In the genomic region with DNA sequence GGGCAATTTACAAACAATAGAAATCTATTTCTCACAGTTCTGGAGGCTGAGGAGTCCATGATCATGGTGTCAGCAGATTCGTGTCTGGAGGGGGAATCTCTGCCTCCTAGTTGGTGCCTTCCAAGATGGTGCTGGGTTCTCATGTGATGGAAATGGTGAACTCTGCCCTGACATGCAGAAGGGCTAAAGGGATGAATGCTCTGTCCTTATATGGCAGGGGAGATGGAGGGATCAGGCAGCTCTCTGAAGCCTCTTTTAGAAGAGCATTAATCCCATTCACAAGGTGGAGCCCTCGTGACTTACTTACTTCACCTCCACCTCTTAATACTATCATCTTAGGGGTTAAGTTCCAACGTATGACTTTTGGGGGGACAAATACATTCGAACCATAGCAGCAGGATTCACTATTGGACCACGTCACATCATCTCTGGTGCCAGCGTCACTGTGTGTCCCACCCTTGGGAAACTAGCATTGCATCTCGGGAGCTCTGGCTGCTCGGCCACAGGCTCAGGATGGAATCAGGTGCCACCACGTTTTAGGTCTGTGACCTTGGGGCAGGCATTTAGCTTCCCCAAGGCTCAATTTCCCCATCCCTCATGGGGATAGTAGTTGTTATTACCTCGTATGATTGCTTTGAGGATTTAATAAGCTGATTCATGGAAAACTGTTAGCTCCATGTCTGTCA, we compare ENCODE assay signal across 16 cellular contexts. TPM values are rescaled to one million over a fixed set of nuclear protein-coding genes. Genes with fewer than 3 reads are reported as not detected.
A peak's percentile ranks its signal among the peaks of the same experiment; 100 is the strongest.
DNase-seq lines count a peak whose midpoint lies in the region; ATAC-seq and TF ChIP-seq lines count a peak whose summit lies in the region.
"Had no signal": no experiment of that assay in that cellular context is flagged by ENCODE, and none has a peak within 500 bp of the region (broad histone marks: within the 10 kb centered on the region; RNA-seq: fewer than 3 reads in every experiment).

No MANE protein-coding gene starts in this region.

- H3K27me3 ChIP-seq in WERI-Rb-1 (ENCODE audit: insufficient read depth, low read depth, severe bottlenecking) (no peaks in the 10 kb centered on the region), neural progenitor cell (no peaks in the 10 kb centered on the region)

- H3K36me3 Mint-ChIP-seq in neural progenitor cell, result no peaks in the 10 kb centered on the region
- no peaks in the 10 kb centered on the region for H3K36me3 Mint-ChIP-seq in mesothelial cell of epicardium
- no peaks in the 10 kb centered on the region for H3K36me3 Mint-ChIP-seq in activated naive CD8-positive, alpha-beta T cell treated with anti-CD3 and anti-CD28 coated beads, Interleukin-2, amount 50 U/mL, for 24 hours (ENCODE audit: low read depth)
- H3K36me3 Mint-ChIP-seq: CD4-positive, CD25-positive, alpha-beta regulatory T cell; CD8-positive, alpha-beta memory T cell had no signal

- no peak overlapping the region for H3K4me2 ChIP-seq in neural progenitor cell

- H3K9me3 ChIP-seq in WERI-Rb-1 (ENCODE audit: severe bottlenecking), result no peaks in the 10 kb centered on the region
- H3K9me3 ChIP-seq in neural progenitor cell (ENCODE audit: low read depth), result no peaks in the 10 kb centered on the region
- H3K9me3 ChIP-seq: BE2C, HAP-1 had no signal

- no peak overlapping the region for H3K4me3 ChIP-seq in WERI-Rb-1 (ENCODE audit: low read depth, low read length)
- no peak overlapping the region for H3K4me3 ChIP-seq in neural progenitor cell
- H3K4me3 ChIP-seq: GM23248, HAP-1 had no signal

- H3K79me2 ChIP-seq in neural progenitor cell (ENCODE audit: low read depth), result no peaks in the 10 kb centered on the region

- H3K4me3 Mint-ChIP-seq in neural progenitor cell (no peak overlapping the region), mesothelial cell of epicardium (no peak overlapping the region)
- H3K4me3 Mint-ChIP-seq in activated naive CD8-positive, alpha-beta T cell treated with anti-CD3 and anti-CD28 coated beads, Interleukin-2, amount 50 U/mL, for 24 hours, result no peak overlapping the region
- H3K4me3 Mint-ChIP-seq: CD4-positive, CD25-positive, alpha-beta regulatory T cell; CD8-positive, alpha-beta memory T cell had no signal

- peak overlapping the region; percentile 74 for H2AFZ ChIP-seq in neural progenitor cell (replicated peaks)
- H2AFZ ChIP-seq: GM23248 had no signal

- H3F3A ChIP-seq in neural progenitor cell (ENCODE audit: low read depth), result no peaks in the 10 kb centered on the region

- H3K36me3 ChIP-seq in WERI-Rb-1 (no peaks in the 10 kb centered on the region), neural progenitor cell (no peaks in the 10 kb centered on the region)
- H3K36me3 ChIP-seq: BE2C, HAP-1 had no signal

- H3K27ac Mint-ChIP-seq in neural progenitor cell, result no peak overlapping the region
- H3K27ac Mint-ChIP-seq in mesothelial cell of epicardium, result no peak overlapping the region
- no peak overlapping the region for H3K27ac Mint-ChIP-seq in activated naive CD8-positive, alpha-beta T cell treated with anti-CD3 and anti-CD28 coated beads, Interleukin-2, amount 50 U/mL, for 24 hours
- H3K27ac Mint-ChIP-seq: CD4-positive, CD25-positive, alpha-beta regulatory T cell; CD8-positive, alpha-beta memory T cell had no signal

- H3K27me3 Mint-ChIP-seq in neural progenitor cell (ENCODE audit: insufficient read depth, low read depth), result peaks cover 6% of the 10 kb centered on the region
- peaks cover 74% of the 10 kb centered on the region for H3K27me3 Mint-ChIP-seq in mesothelial cell of epicardium (ENCODE audit: low read depth)
- H3K27me3 Mint-ChIP-seq in activated naive CD8-positive, alpha-beta T cell treated with anti-CD3 and anti-CD28 coated beads, Interleukin-2, amount 50 U/mL, for 24 hours, result peaks cover 39% of the 10 kb centered on the region

- peaks cover 2% of the 10 kb centered on the region for H3K4me1 ChIP-seq in neural progenitor cell
- H3K4me1 ChIP-seq: BE2C, HAP-1 had no signal

- H3K9ac ChIP-seq in neural progenitor cell, result no peak overlapping the region
- H3K9ac ChIP-seq: GM23248 had no signal

- ATAC-seq in activated naive CD8-positive, alpha-beta T cell treated with anti-CD3 and anti-CD28 coated beads, Interleukin-2, amount 50 U/mL, for 24 hours, result no peak

- H4K20me1 ChIP-seq in neural progenitor cell (ENCODE audit: low read depth), result no peaks in the 10 kb centered on the region

- DNase-seq in NCI-H69 (lab: John Stamatoyannopoulos, UW) (peak; percentile 25), WERI-Rb-1 (peak; percentile 52), neural progenitor cell (ENCODE audit: low spot score) (no peak), midbrain (lab: John Stamatoyannopoulos, UW) (no peak), mesothelial cell of epicardium (ENCODE audit: low spot score in 2 of 2, unreplicated experiment in 2 of 2) (no peak)
- DNase-seq in activated naive CD8-positive, alpha-beta T cell treated with anti-CD3 and anti-CD28 coated beads, Interleukin-2, amount 50 U/mL, for 24 hours, result no peak
- DNase-seq: BE2C; C1 segment of cervical spinal cord; CD4-positive, CD25-positive, alpha-beta regulatory T cell; CD8-positive, alpha-beta memory T cell; COR-L47; GM23248; IMR-90 had no signal

- TF ChIP-seq CTCF in WERI-Rb-1 (IDR thresholded peaks at IDR 0.05; ENCODE audit: low read depth, low read length) (no peak), neural progenitor cell (IDR thresholded peaks at IDR 0.05) (no peak), mesothelial cell of epicardium (IDR thresholded peaks at IDR 0.05; ENCODE audit: unreplicated experiment) (no peak)

- H3K27ac ChIP-seq in WERI-Rb-1, result peak overlapping the region; percentile 36
- H3K27ac ChIP-seq in neural progenitor cell, result no peak overlapping the region
- H3K27ac ChIP-seq: GM23248 had no signal

- H3K4me1 Mint-ChIP-seq in neural progenitor cell (no peaks in the 10 kb centered on the region), mesothelial cell of epicardium (no peaks in the 10 kb centered on the region)
- no peaks in the 10 kb centered on the region for H3K4me1 Mint-ChIP-seq in activated naive CD8-positive, alpha-beta T cell treated with anti-CD3 and anti-CD28 coated beads, Interleukin-2, amount 50 U/mL, for 24 hours
- H3K4me1 Mint-ChIP-seq: CD4-positive, CD25-positive, alpha-beta regulatory T cell; CD8-positive, alpha-beta memory T cell had no signal

- H3K9me3 Mint-ChIP-seq in neural progenitor cell, result no peaks in the 10 kb centered on the region
- no peaks in the 10 kb centered on the region for H3K9me3 Mint-ChIP-seq in mesothelial cell of epicardium
- no peaks in the 10 kb centered on the region for H3K9me3 Mint-ChIP-seq in activated naive CD8-positive, alpha-beta T cell treated with anti-CD3 and anti-CD28 coated beads, Interleukin-2, amount 50 U/mL, for 24 hours

RNA-seq across cellular contexts. Expression of a gene that starts 53.0 kb away (rescaled TPM):
- total RNA-seq in neural progenitor cell (ENCODE audit: low replicate concordance) (0.02 and 0.19 TPM in 2 replicates), mesothelial cell of epicardium (0.14 to 0.29 TPM (median 0.18 TPM) in 3 replicates)
- total RNA-seq: A172; CD4-positive, CD25-positive, alpha-beta regulatory T cell; GM23248; HT-29; IMR-90 had no signal

Comparison
In these comparisons a context has a peak if more than half of its experiments do, and no peak if none do; other contexts are left out.
1. DNase-seq: peak in NCI-H69 (single experiment) and WERI-Rb-1 (single experiment); none in neural progenitor cell (single experiment), midbrain (single experiment), mesothelial cell of epicardium (0 of 2) and activated naive CD8-positive, alpha-beta T cell treated with anti-CD3 and anti-CD28 coated beads, Interleukin-2, amount 50 U/mL, for 24 hours (single experiment).